In the genomic region with DNA sequence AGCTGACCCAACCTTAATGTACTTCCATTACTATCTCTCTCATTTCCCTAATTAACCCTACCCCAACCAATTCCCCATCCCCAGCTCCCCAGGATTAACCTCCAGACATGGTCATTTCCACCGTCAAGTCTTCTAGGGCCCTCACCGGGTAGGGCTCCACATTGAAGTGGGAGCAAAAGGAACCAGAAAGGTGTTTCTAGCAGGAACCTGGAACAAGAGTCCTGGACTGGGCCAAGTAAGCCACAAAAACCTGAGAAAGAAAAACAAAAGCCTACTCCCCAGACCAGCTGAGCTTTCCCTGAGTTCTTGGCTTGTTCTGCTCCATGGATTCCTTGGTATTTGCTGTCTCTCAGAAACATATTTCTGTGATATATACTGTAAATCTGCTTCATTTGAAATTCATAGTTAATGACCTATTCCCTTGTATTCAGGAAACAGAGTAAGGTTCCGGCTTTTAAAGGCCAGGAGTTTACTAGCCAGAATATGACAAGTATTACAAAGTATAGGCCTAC, we compare ENCODE assay signal across 1 cellular context.
TF ChIP-seq lines count a peak whose summit lies in the region.

No MANE protein-coding gene starts in this region.

TF ChIP-seq in HepG2, 621 proteins besides CTCF, POLR2A, EP300 and RAD21 (continued from another document):
- TF ChIP-seq, protein P1, sequence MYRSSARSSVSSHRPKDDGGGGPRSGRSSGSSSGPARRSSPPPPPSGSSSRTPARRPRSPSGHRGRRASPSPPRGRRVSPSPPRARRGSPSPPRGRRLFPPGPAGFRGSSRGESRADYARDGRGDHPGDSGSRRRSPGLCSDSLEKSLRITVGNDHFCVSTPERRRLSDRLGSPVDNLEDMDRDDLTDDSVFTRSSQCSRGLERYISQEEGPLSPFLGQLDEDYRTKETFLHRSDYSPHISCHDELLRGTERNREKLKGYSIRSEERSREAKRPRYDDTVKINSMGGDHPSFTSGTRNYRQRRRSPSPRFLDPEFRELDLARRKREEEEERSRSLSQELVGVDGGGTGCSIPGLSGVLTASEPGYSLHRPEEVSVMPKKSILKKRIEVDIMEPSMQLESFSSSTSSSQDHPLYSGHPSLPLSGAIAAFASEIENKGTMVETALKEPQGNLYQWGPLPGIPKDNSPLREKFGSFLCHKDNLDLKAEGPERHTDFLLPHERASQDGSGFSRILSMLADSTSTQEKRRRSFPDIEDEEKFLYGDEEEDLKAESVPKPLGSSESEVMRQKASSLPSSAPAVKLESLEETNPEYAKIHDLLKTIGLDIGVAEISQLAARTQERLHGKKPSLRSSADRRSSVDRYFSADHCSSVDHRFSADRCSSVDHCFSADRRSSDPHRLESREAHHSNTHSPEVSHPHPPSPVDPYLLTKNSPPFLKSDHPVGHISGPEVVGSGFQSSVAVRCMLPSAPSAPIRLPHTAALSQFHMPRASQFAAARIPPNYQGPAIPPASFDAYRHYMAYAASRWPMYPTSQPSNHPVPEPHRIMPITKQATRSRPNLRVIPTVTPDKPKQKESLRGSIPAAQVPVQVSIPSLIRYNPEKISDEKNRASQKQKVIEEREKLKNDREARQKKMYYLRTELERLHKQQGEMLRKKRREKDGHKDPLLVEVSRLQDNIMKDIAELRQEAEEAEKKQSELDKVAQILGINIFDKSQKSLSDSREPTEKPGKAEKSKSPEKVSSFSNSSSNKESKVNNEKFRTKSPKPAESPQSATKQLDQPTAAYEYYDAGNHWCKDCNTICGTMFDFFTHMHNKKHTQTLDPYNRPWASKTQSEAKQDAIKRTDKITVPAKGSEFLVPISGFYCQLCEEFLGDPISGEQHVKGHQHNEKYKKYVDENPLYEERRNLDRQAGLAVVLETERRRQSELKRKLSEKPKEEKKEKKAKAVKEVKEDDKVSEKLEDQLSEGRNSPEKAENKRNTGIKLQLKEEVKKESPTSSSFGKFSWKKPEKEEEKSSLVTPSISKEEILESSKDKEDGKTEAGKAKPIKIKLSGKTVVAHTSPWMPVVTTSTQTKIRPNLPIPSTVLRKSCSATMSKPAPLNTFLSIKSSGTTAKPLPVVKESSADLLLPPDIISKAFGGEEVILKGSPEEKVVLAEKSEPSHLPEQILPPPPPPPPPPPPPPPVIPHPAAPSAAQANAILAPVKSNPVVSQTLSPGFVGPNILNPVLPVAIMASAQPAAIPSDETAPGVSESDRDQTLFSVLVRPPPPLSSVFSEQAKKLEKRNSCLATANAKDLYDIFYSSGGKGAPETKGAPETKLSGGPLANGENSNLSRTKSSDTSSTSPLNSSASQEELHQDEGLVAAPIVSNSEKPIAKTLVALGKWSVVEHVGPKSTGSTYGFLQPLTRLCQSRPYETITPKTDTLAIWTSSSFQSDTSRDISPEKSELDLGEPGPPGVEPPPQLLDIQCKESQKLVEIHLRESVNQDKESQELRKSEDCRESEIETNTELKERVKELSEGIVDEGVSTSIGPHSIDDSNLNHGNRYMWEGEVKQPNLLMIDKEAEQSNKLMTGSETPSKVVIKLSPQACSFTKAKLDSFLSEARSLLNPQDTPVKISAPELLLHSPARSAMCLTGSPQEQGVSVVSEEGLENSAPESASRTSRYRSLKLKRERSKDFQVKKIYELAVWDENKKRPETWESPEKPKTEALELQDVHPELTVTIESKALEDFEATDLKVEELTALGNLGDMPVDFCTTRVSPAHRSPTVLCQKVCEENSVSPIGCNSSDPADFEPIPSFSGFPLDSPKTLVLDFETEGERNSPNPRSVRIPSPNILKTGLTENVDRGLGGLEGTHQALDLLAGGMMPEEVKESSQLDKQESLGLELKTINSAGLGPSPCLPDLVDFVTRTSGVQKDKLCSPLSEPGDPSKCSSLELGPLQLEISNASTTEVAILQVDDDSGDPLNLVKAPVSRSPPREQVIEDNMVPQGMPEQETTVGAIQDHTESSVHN (CRISPR knock-in tag; IDR thresholded peaks at IDR 0.05) = no peak
TF ChIP-seq in HepG2: peak in this region for 1.
